1 cellular context compared by ENCODE assay signal in the genomic region with DNA sequence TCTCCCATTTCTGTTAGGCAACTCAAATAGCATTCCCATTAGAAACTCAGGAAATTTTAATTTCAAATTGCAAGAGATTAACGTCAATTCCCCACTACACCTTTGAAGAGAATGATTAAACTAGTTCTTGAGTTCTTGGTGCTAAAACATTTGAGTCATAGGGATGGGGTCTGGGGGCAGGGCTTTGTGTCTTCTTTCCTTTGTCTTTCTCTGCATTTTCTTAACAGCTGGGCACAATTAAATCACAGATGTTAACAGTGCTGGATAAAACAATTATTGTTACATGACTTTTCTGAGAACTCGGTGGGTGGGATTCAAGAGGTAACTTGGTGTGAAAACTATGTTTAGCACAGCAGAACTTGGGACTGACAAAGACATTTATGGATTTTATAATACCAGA.
TF ChIP-seq lines count a peak whose summit lies in the region.

No MANE protein-coding gene starts in this region.

TF ChIP-seq in WTC11, 78 proteins besides CTCF, POLR2A, EP300 and RAD21 (continued from another document):
- TF ChIP-seq ZBTB21 (CRISPR knock-in tag; IDR thresholded peaks at IDR 0.05; ENCODE audit: borderline replicate concordance) (no peak), CBFB (CRISPR knock-in tag; IDR thresholded peaks at IDR 0.05; ENCODE audit: low read depth) (no peak), ELF4 (CRISPR knock-in tag; IDR thresholded peaks at IDR 0.05; ENCODE audit: low read depth) (no peak)
- TF ChIP-seq, protein P1, sequence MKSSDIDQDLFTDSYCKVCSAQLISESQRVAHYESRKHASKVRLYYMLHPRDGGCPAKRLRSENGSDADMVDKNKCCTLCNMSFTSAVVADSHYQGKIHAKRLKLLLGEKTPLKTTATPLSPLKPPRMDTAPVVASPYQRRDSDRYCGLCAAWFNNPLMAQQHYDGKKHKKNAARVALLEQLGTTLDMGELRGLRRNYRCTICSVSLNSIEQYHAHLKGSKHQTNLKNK (CRISPR knock-in tag; IDR thresholded peaks at IDR 0.05) = no peak
- TF ChIP-seq, protein P2, sequence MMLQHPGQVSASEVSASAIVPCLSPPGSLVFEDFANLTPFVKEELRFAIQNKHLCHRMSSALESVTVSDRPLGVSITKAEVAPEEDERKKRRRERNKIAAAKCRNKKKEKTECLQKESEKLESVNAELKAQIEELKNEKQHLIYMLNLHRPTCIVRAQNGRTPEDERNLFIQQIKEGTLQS (CRISPR knock-in tag; conservative IDR thresholded peaks at IDR 0.05) = no peak
- TF ChIP-seq, protein P3, sequence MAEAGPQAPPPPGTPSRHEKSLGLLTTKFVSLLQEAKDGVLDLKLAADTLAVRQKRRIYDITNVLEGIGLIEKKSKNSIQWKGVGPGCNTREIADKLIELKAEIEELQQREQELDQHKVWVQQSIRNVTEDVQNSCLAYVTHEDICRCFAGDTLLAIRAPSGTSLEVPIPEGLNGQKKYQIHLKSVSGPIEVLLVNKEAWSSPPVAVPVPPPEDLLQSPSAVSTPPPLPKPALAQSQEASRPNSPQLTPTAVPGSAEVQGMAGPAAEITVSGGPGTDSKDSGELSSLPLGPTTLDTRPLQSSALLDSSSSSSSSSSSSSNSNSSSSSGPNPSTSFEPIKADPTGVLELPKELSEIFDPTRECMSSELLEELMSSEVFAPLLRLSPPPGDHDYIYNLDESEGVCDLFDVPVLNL (CRISPR knock-in tag; IDR thresholded peaks at IDR 0.05; ENCODE audit: borderline replicate concordance, low read depth) = no peak
